ENCODE assay signal across 24 cellular contexts in the genomic region with DNA sequence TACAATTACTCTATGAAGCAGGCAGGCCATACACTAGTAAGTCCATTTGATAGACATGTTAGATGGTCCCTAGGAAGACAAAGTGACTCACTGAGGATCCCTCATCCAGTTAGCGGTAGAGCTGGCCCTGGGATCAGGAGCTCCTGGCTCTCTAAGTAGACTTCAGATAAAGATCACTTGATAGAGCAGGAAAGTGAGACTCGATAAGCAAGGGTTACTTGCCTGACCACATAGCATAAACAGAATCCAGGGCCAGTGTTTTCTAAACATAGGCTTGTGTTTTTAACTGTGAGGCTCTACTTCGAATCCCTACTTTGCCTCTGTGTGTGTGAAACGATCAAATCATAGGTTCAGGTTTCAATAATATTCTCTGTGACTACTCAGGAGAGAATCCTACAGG.
DNase-seq lines count a peak whose midpoint lies in the region; ATAC-seq and TF ChIP-seq lines count a peak whose summit lies in the region.
"Had no signal": no experiment of that assay in that cellular context is flagged by ENCODE, and none has a peak within 500 bp of the region (broad histone marks: within the 10 kb centered on the region; RNA-seq: fewer than 3 reads in every experiment).

No MANE protein-coding gene starts in this region.

- H3K4ac ChIP-seq in IMR-90 (ENCODE audit: low read depth, low read length) (no peak overlapping the region), mesenchymal stem cell (ENCODE audit: low read depth in 1 of 2, low read length in 2 of 2) (no peak overlapping the region)

- H3K36me3 ChIP-seq in IMR-90 (ENCODE audit: control insufficient read depth, insufficient read depth, low read length) (no peaks in the 10 kb centered on the region), mesenchymal stem cell (ENCODE audit: control insufficient read depth in 1 of 2, insufficient read depth in 2 of 2, low read depth in 1 of 2, low read length in 2 of 2) (no peaks in the 10 kb centered on the region)
- H3K36me3 ChIP-seq: SJCRH30 had no signal

- POLR2A ChIA-PET in IMR-90 (lab: Charles Lee; ENCODE audit: unreplicated experiment): no interaction called here
- POLR2A ChIA-PET in activated CD4-positive, alpha-beta T cell treated with anti-CD3 and anti-CD28 coated beads for 36 hours (lab: Charles Lee): no interaction called here

- no peaks in the 10 kb centered on the region for H3K9me1 ChIP-seq in IMR-90 (ENCODE audit: insufficient read depth, low read length)

- H3K79me1 ChIP-seq in IMR-90 (ENCODE audit: low read depth in 1 of 2, low read length in 2 of 2) (no peaks in the 10 kb centered on the region), mesenchymal stem cell (replicated peaks; ENCODE audit: low read length, poor library complexity, severe bottlenecking) (no peaks in the 10 kb centered on the region)

- H3K27ac Mint-ChIP-seq in activated CD4-positive, alpha-beta T cell treated with anti-CD3 and anti-CD28 coated beads for 36 hours: no peak overlapping the region
- H3K27ac Mint-ChIP-seq in activated T-helper 1 cell treated with anti-CD3 and anti-CD28 coated beads, Interleukin-12 subunit alpha, Interleukin-12 subunit beta, Interleukin-2, Interleukin-4 antibody, amounts not matched to agents 30 ng/mL and 10 ng/mL and 1 ng/mL, durations not matched to agents 14 hours and 24 hours and 36 hours: no peak overlapping the region
- H3K27ac Mint-ChIP-seq in HFFc6: no peak overlapping the region
- H3K27ac Mint-ChIP-seq: CD4-positive, alpha-beta memory T cell had no signal

- H3K27me3 Mint-ChIP-seq in activated CD4-positive, alpha-beta T cell treated with anti-CD3 and anti-CD28 coated beads for 36 hours: no peaks in the 10 kb centered on the region
- peaks cover 3% of the 10 kb centered on the region for H3K27me3 Mint-ChIP-seq in activated T-helper 1 cell treated with anti-CD3 and anti-CD28 coated beads, Interleukin-12 subunit alpha, Interleukin-12 subunit beta, Interleukin-2, Interleukin-4 antibody, amounts not matched to agents 30 ng/mL and 10 ng/mL and 1 ng/mL, durations not matched to agents 14 hours and 24 hours and 36 hours (ENCODE audit: insufficient read depth)
- H3K27me3 Mint-ChIP-seq in HFFc6 (ENCODE audit: insufficient read depth): no peaks in the 10 kb centered on the region
- H3K27me3 Mint-ChIP-seq: CD4-positive, alpha-beta memory T cell had no signal

- no peak overlapping the region for H3K27ac ChIP-seq in IMR-90 (ENCODE audit: insufficient read depth, low read length)
- no peak overlapping the region for H3K27ac ChIP-seq in mesenchymal stem cell (ENCODE audit: low read length, poor library complexity, severe bottlenecking)
- H3K27ac ChIP-seq: A549, KMS-11, SJCRH30 had no signal

- WGBS in IMR-90 (ENCODE audit: extremely low coverage in 2 of 2, insufficient read length in 1 of 2), 2 experiments: no CpG with 5 or more reads among the region's 4 CpGs
- 43% methylated on average over 4 of the region's 4 CpGs for WGBS in mesenchymal stem cell

- H2BK15ac ChIP-seq in IMR-90 (ENCODE audit: low read depth, low read length) (no peak overlapping the region), mesenchymal stem cell (ENCODE audit: low read depth, poor library complexity, severe bottlenecking) (no peak overlapping the region)

- TF ChIP-seq CTCF in IMR-90 (conservative IDR thresholded peaks at IDR 0.05; ENCODE audit: low read depth, low read length) (no peak), HFFc6 (IDR thresholded peaks at IDR 0.05) (no peak)

- H3K36me3 Mint-ChIP-seq in activated CD4-positive, alpha-beta T cell treated with anti-CD3 and anti-CD28 coated beads for 36 hours (ENCODE audit: low read depth): no peaks in the 10 kb centered on the region
- H3K36me3 Mint-ChIP-seq in activated T-helper 1 cell treated with anti-CD3 and anti-CD28 coated beads, Interleukin-12 subunit alpha, Interleukin-12 subunit beta, Interleukin-2, Interleukin-4 antibody, amounts not matched to agents 30 ng/mL and 10 ng/mL and 1 ng/mL, durations not matched to agents 14 hours and 24 hours and 36 hours (ENCODE audit: low read depth): no peaks in the 10 kb centered on the region
- no peaks in the 10 kb centered on the region for H3K36me3 Mint-ChIP-seq in HFFc6 (ENCODE audit: low read depth)

- peak; percentile 34 for DNase-seq in IMR-90
- DNase-seq in amniotic epithelial cell (ENCODE audit: low read depth): peak; percentile 37
- peak; percentile 73 for DNase-seq in mesenchymal stem cell
- DNase-seq in NCI-H226: no peak
- DNase-seq in activated CD4-positive, alpha-beta T cell treated with anti-CD3 and anti-CD28 coated beads for 36 hours: no peak
- no peak for DNase-seq in activated T-helper 1 cell treated with anti-CD3 and anti-CD28 coated beads, Interleukin-12 subunit alpha, Interleukin-12 subunit beta, Interleukin-2, Interleukin-4 antibody, amounts not matched to agents 30 ng/mL and 10 ng/mL and 1 ng/mL, durations not matched to agents 14 hours and 24 hours and 36 hours (ENCODE audit: low spot score)
- DNase-seq in HFFc6: no peak
- DNase-seq: AML-193; C1 segment of cervical spinal cord; Caco-2; CD4-positive, alpha-beta memory T cell; DMS 273 treated with DMSO at 0.1 percent for 48 hours; DMS79; H7; NCI-H1048; NCI-H1417; NCI-H1694; NCI-H2029 treated with DMSO at 0.1 percent for 48 hours; NCI-H2227 treated with DMSO at 0.1 percent for 48 hours; NCI-H510A; NCI-H69; SJCRH30 had no signal

- H3K9me3 ChIP-seq in IMR-90 (ENCODE audit: control insufficient read depth, insufficient read depth, low read length) (no peaks in the 10 kb centered on the region), mesenchymal stem cell (ENCODE audit: control insufficient read depth, low read length) (no peaks in the 10 kb centered on the region)
- H3K9me3 ChIP-seq: A549 had no signal

- H3K4me2 ChIP-seq in IMR-90 (ENCODE audit: low read depth, low read length): no peak overlapping the region; the same call in 1 of the 2 replicates
- no peak overlapping the region for H3K4me2 ChIP-seq in mesenchymal stem cell (ENCODE audit: low read length, poor library complexity, severe bottlenecking)
- H3K4me2 ChIP-seq: A549, KMS-11 had no signal

- no peaks in the 10 kb centered on the region; the same call in 1 of the 2 replicates for H3K4me1 ChIP-seq in IMR-90 (ENCODE audit: control insufficient read depth, insufficient read depth, low read length)
- H3K4me1 ChIP-seq in mesenchymal stem cell (ENCODE audit: control insufficient read depth, insufficient read depth, low read depth, low read length): no peaks in the 10 kb centered on the region
- H3K4me1 ChIP-seq: A549, Caco-2, SJCRH30 had no signal

- CTCF ChIA-PET in IMR-90 (lab: Yijun Ruan, JAX): no interaction called here
- CTCF ChIA-PET in activated CD4-positive, alpha-beta T cell treated with anti-CD3 and anti-CD28 coated beads for 36 hours (lab: Charles Lee): interaction anchor here (0.7 kb wide), 1 partner anchor 399 kb away, joined by 3 read pairs; no protein-coding TSS in a partner anchor

- TF ChIP-seq POLR2A in IMR-90 (IDR thresholded peaks at IDR 0.05; ENCODE audit: low read depth, low read length): no peak

- no peak overlapping the region for H2AFZ ChIP-seq in IMR-90 (replicated peaks; ENCODE audit: low read length, poor library complexity)
- no peak overlapping the region for H2AFZ ChIP-seq in mesenchymal stem cell (ENCODE audit: low read depth, low read length)

- H2BK5ac ChIP-seq in IMR-90 (ENCODE audit: low read depth, low read length, poor library complexity, severe bottlenecking): no peak overlapping the region
- H2BK5ac ChIP-seq in mesenchymal stem cell (ENCODE audit: low read depth, low read length, poor library complexity, severe bottlenecking): no peak overlapping the region

- BruUV-seq in IMR-90 (replicated peaks; lab: Mats Ljungman, UMichigan): no TSS peak

- in situ Hi-C loops in IMR-90 (cut with MboI; ENCODE audit: low sequenced_read_pairs): no loop called here

- peaks cover 6% of the 10 kb centered on the region for H3K9me3 Mint-ChIP-seq in activated CD4-positive, alpha-beta T cell treated with anti-CD3 and anti-CD28 coated beads for 36 hours (ENCODE audit: low read depth)
- peaks cover 7% of the 10 kb centered on the region for H3K9me3 Mint-ChIP-seq in activated T-helper 1 cell treated with anti-CD3 and anti-CD28 coated beads, Interleukin-12 subunit alpha, Interleukin-12 subunit beta, Interleukin-2, Interleukin-4 antibody, amounts not matched to agents 30 ng/mL and 10 ng/mL and 1 ng/mL, durations not matched to agents 14 hours and 24 hours and 36 hours
- H3K9me3 Mint-ChIP-seq in HFFc6: peaks cover 4% of the 10 kb centered on the region; the same call in 1 of the 2 replicates

- no peak overlapping the region for H3K4me3 ChIP-seq in IMR-90 (ENCODE audit: insufficient read depth, low read depth, low read length)
- H3K4me3 ChIP-seq in mesenchymal stem cell (ENCODE audit: insufficient read depth in 1 of 2, low read depth in 1 of 2, low read length in 2 of 2): no peak overlapping the region
- H3K4me3 ChIP-seq: A549, SJCRH30 had no signal

- no peak overlapping the region for H3K56ac ChIP-seq in IMR-90 (ENCODE audit: extremely low read depth, insufficient read depth, low read length)

- no peak overlapping the region for H2BK20ac ChIP-seq in IMR-90 (ENCODE audit: low read depth, low read length)

- no peak overlapping the region for H2BK120ac ChIP-seq in IMR-90 (ENCODE audit: low read depth, low read length)
- H2BK120ac ChIP-seq in mesenchymal stem cell (ENCODE audit: low read depth, low read length): no peak overlapping the region

- H3K4me3 Mint-ChIP-seq in activated CD4-positive, alpha-beta T cell treated with anti-CD3 and anti-CD28 coated beads for 36 hours: no peak overlapping the region
- no peak overlapping the region for H3K4me3 Mint-ChIP-seq in activated T-helper 1 cell treated with anti-CD3 and anti-CD28 coated beads, Interleukin-12 subunit alpha, Interleukin-12 subunit beta, Interleukin-2, Interleukin-4 antibody, amounts not matched to agents 30 ng/mL and 10 ng/mL and 1 ng/mL, durations not matched to agents 14 hours and 24 hours and 36 hours
- H3K4me3 Mint-ChIP-seq in HFFc6: no peak overlapping the region
- H3K4me3 Mint-ChIP-seq: CD4-positive, alpha-beta memory T cell had no signal

- no peak overlapping the region for H2BK12ac ChIP-seq in mesenchymal stem cell (ENCODE audit: low read length in 2 of 2)

- H3K18ac ChIP-seq in IMR-90 (ENCODE audit: low read depth, low read length): no peak overlapping the region
- H3K18ac ChIP-seq in mesenchymal stem cell (ENCODE audit: low read depth in 1 of 2, low read length in 2 of 2): no peak overlapping the region

- H4K8ac ChIP-seq in IMR-90 (ENCODE audit: low read depth in 2 of 2, low read length in 2 of 2) (no peak overlapping the region), mesenchymal stem cell (ENCODE audit: low read length) (no peak overlapping the region)

- H3K27me3 ChIP-seq in IMR-90 (ENCODE audit: control insufficient read depth, insufficient read depth, low read length) (no peaks in the 10 kb centered on the region), mesenchymal stem cell (ENCODE audit: control insufficient read depth in 1 of 2, insufficient read depth in 1 of 2, low read length in 2 of 2) (no peaks in the 10 kb centered on the region)
- H3K27me3 ChIP-seq: SJCRH30 had no signal

- no peak for TF ChIP-seq RAD21 in IMR-90 (IDR thresholded peaks at IDR 0.05; ENCODE audit: low read length)

- H3K14ac ChIP-seq in IMR-90 (replicated peaks; ENCODE audit: low read depth, low read length) (no peak overlapping the region), mesenchymal stem cell (ENCODE audit: low read length in 2 of 2) (no peak overlapping the region)

- no peak overlapping the region for H3K9ac ChIP-seq in IMR-90 (ENCODE audit: low read depth, low read length)
- no peak overlapping the region for H3K9ac ChIP-seq in mesenchymal stem cell (ENCODE audit: low read length)
- H3K9ac ChIP-seq: KMS-11 had no signal

- intact Hi-C loops in IMR-90 (cut with micrococcal nuclease): no loop called here
- intact Hi-C loops in activated CD4-positive, alpha-beta T cell treated with anti-CD3 and anti-CD28 coated beads for 36 hours (cut with DNase I, micrococcal nuclease): no loop called here
- intact Hi-C loops in activated T-helper 1 cell treated with anti-CD3 and anti-CD28 coated beads, Interleukin-12 subunit alpha, Interleukin-12 subunit beta, Interleukin-2, Interleukin-4 antibody, amounts not matched to agents 30 ng/mL and 10 ng/mL and 1 ng/mL, durations not matched to agents 14 hours and 24 hours and 36 hours (cut with micrococcal nuclease): no loop called here

- H4K5ac ChIP-seq in IMR-90 (ENCODE audit: low read depth, low read length): no peak overlapping the region

- no peak overlapping the region for H3K23ac ChIP-seq in IMR-90 (ENCODE audit: low read depth, low read length)
- no peak overlapping the region for H3K23ac ChIP-seq in mesenchymal stem cell (ENCODE audit: low read length in 2 of 2)

- H2AK5ac ChIP-seq in IMR-90 (ENCODE audit: low read depth, low read length) (no peak overlapping the region), mesenchymal stem cell (ENCODE audit: low read length, severe bottlenecking) (no peak overlapping the region)

- H2AK9ac ChIP-seq in IMR-90 (replicated peaks; ENCODE audit: low read depth, low read length, poor library complexity): no peak overlapping the region

- H4K91ac ChIP-seq in IMR-90 (ENCODE audit: insufficient read depth, low read depth, low read length): no peak overlapping the region
- no peak overlapping the region for H4K91ac ChIP-seq in mesenchymal stem cell (ENCODE audit: low read length)

- peak; percentile 62 for ATAC-seq in IMR-90 (ENCODE audit: low read depth)
- ATAC-seq in activated CD4-positive, alpha-beta T cell treated with anti-CD3 and anti-CD28 coated beads for 36 hours: no peak
- ATAC-seq: A549 had no signal

- H4K20me1 ChIP-seq in IMR-90 (ENCODE audit: insufficient read depth, low read length): no peaks in the 10 kb centered on the region

- dilution Hi-C loops in IMR-90 (cut with HindIII; ENCODE audit: low sequenced_read_pairs, unreplicated experiment): no loop called here

- no peaks in the 10 kb centered on the region for H3K4me1 Mint-ChIP-seq in activated CD4-positive, alpha-beta T cell treated with anti-CD3 and anti-CD28 coated beads for 36 hours
- no peaks in the 10 kb centered on the region for H3K4me1 Mint-ChIP-seq in activated T-helper 1 cell treated with anti-CD3 and anti-CD28 coated beads, Interleukin-12 subunit alpha, Interleukin-12 subunit beta, Interleukin-2, Interleukin-4 antibody, amounts not matched to agents 30 ng/mL and 10 ng/mL and 1 ng/mL, durations not matched to agents 14 hours and 24 hours and 36 hours (ENCODE audit: low read depth)
- no peaks in the 10 kb centered on the region for H3K4me1 Mint-ChIP-seq in HFFc6 (ENCODE audit: low read depth)

Comparison
In these comparisons a context has a peak if more than half of its experiments do, and no peak if none do; other contexts are left out.
1. DNase-seq: peak in IMR-90 (single experiment), amniotic epithelial cell (single experiment) and mesenchymal stem cell (single experiment); none in NCI-H226 (single experiment), activated CD4-positive, alpha-beta T cell treated with anti-CD3 and anti-CD28 coated beads for 36 hours (single experiment), activated T-helper 1 cell treated with anti-CD3 and anti-CD28 coated beads, Interleukin-12 subunit alpha, Interleukin-12 subunit beta, Interleukin-2, Interleukin-4 antibody, amounts not matched to agents 30 ng/mL and 10 ng/mL and 1 ng/mL, durations not matched to agents 14 hours and 24 hours and 36 hours (single experiment) and HFFc6 (single experiment).